Comparison of ENCODE assay signal across 19 cellular contexts in the genomic region with DNA sequence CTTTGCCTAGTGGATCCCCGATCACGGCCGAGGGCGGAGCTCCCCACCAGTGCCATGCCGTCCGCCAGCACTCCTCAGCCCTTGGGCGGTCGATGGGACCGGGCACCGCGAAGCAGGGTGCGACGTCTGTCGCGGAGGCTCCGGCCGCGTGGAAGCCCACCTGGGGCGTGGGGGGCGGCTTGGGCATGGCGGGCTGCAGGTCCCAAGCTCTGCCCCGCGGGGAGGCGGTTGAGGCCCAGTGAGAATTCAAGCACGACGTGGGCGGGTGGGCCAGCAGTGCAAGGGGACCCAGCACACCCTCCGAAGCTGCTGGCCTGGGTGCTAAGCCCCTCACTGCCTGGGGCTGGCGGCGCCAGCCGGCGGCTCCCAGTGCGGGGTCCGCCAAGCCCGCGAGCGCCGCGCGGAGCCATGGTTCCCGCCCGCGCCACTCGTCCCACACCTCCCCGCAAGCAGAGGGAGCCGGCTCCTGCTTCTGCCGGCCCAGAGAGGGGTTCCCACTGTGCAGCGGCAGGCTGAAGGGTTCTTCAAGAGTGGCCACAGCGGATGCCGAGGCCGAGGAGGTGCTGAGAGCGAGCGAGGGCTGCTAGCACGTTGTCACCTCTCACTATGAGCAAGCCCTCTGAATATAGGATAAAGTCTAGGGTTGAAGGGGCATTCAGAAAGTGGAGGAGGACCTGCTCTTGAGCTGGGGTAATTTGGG.
A peak's percentile ranks its signal among the peaks of the same experiment; 100 is the strongest.
DNase-seq lines count a peak whose midpoint lies in the region; ATAC-seq, FAIRE-seq and TF ChIP-seq lines count a peak whose summit lies in the region.
"Had no signal": no experiment of that assay in that cellular context is flagged by ENCODE, and none has a peak within 500 bp of the region (broad histone marks: within the 10 kb centered on the region; RNA-seq: fewer than 3 reads in every experiment).

No MANE protein-coding gene starts in this region.

- no peak overlapping the region for H3K4ac ChIP-seq in neuronal stem cell (ENCODE audit: low read length)

- intact Hi-C loops in kidney (cut with DNase I) (no loop called here), aorta (cut with DNase I) (no loop called here)

- H2BK5ac ChIP-seq in neuronal stem cell (ENCODE audit: low read length), result no peak overlapping the region

- no peak overlapping the region for H4K8ac ChIP-seq in neuronal stem cell (ENCODE audit: low read depth, low read length)

- no peak overlapping the region for H3K27ac ChIP-seq in kidney (ENCODE audit: low read depth in 2 of 2, low read length in 2 of 2)
- no peak overlapping the region for H3K27ac ChIP-seq in neuronal stem cell (replicated peaks; ENCODE audit: low read length)
- no peak overlapping the region for H3K27ac ChIP-seq in aorta (ENCODE audit: low read depth in 1 of 2, low read length in 2 of 2)
- H3K27ac ChIP-seq: 22Rv1; A549; BLaER1 treated with 17β-estradiol and CSF1 and Interleukin-3, amounts not matched to agents 10 nM and 100 nM; C4-2B had no signal

- H3K27me3 ChIP-seq in neuronal stem cell (ENCODE audit: control insufficient read depth in 3 of 3, insufficient read depth in 3 of 3, low read depth in 1 of 3, low read length in 3 of 3) (no peaks in the 10 kb centered on the region), aorta (ENCODE audit: control insufficient read depth in 1 of 2, insufficient read depth in 2 of 2, low read length in 1 of 2) (no peaks in the 10 kb centered on the region)
- H3K27me3 ChIP-seq: BLaER1 treated with 17β-estradiol and CSF1 and Interleukin-3, amounts not matched to agents 10 nM and 100 nM had no signal

- H2BK12ac ChIP-seq in neuronal stem cell (ENCODE audit: low read length), result no peak overlapping the region

- no peak for FAIRE-seq in kidney (lab: Jason Lieb, UNC)
- FAIRE-seq: A549, D721Med, G401.6, GM12891 had no signal

- peak overlapping the region; percentile 52 for H3K23ac ChIP-seq in neuronal stem cell (ENCODE audit: low read depth, low read length, poor library complexity)

- no peaks in the 10 kb centered on the region for H3K79me1 ChIP-seq in neuronal stem cell (ENCODE audit: low read depth, low read length)

- H3K9ac ChIP-seq in kidney (ENCODE audit: low read length in 2 of 2) (no peak overlapping the region), neuronal stem cell (ENCODE audit: low read depth, low read length, poor library complexity) (no peak overlapping the region)
- H3K9ac ChIP-seq: BLaER1 treated with 17β-estradiol and CSF1 and Interleukin-3, amounts not matched to agents 10 nM and 100 nM had no signal

- H3K4me2 ChIP-seq in neuronal stem cell (ENCODE audit: insufficient read depth, low read length, poor library complexity, severe bottlenecking), result no peak overlapping the region
- H3K4me2 ChIP-seq: A549; BLaER1 treated with 17β-estradiol and CSF1 and Interleukin-3, amounts not matched to agents 10 nM and 100 nM had no signal

- no peaks in the 10 kb centered on the region for H3K9me3 ChIP-seq in kidney (ENCODE audit: control insufficient read depth in 1 of 2, low read length in 2 of 2)
- peaks cover 0 to 3% of the 10 kb centered on the region in 2 donors for H3K9me3 ChIP-seq in neuronal stem cell (replicated peaks in 1 of 2; ENCODE audit: control insufficient read depth in 2 of 2, insufficient read depth in 1 of 2, low read depth in 1 of 2, low read length in 2 of 2)
- H3K9me3 ChIP-seq in aorta (ENCODE audit: control insufficient read depth, low read length), result no peaks in the 10 kb centered on the region
- H3K9me3 ChIP-seq: A549, Caco-2 had no signal

- no peak overlapping the region for H3K14ac ChIP-seq in neuronal stem cell (ENCODE audit: low read length)

- peak overlapping the region; percentile 56 for H2AK5ac ChIP-seq in neuronal stem cell (ENCODE audit: low read depth, low read length)

- no peak for ATAC-seq in aorta (ENCODE audit: low FRiP score)
- no peak for ATAC-seq in GM19023 (IDR thresholded peaks at IDR 0.05; ENCODE audit: unreplicated experiment)
- ATAC-seq in HG03521 (IDR thresholded peaks at IDR 0.05; ENCODE audit: unreplicated experiment), result no peak
- ATAC-seq: A549; CD8-positive, alpha-beta T cell had no signal

- no peaks in the 10 kb centered on the region for H3K4me1 ChIP-seq in kidney (ENCODE audit: control insufficient read depth in 1 of 2, insufficient read depth in 1 of 2, low read depth in 1 of 2, low read length in 2 of 2)
- H3K4me1 ChIP-seq in neuronal stem cell (ENCODE audit: control insufficient read depth in 2 of 2, insufficient read depth in 1 of 2, low read depth in 1 of 2, low read length in 2 of 2), result peaks cover 2 to 11% of the 10 kb centered on the region in 2 donors
- H3K4me1 ChIP-seq in aorta (ENCODE audit: control insufficient read depth in 1 of 2, insufficient read depth in 2 of 2, low read length in 2 of 2), result no peaks in the 10 kb centered on the region
- H3K4me1 ChIP-seq: A549; BLaER1 treated with 17β-estradiol and CSF1 and Interleukin-3, amounts not matched to agents 10 nM and 100 nM; Caco-2 had no signal

- no peak overlapping the region for H3K18ac ChIP-seq in neuronal stem cell (ENCODE audit: low read length)

- H3K4me3 ChIP-seq in kidney (ENCODE audit: low read length in 2 of 2), result no peak overlapping the region
- no peak overlapping the region for H3K4me3 ChIP-seq in neuronal stem cell (ENCODE audit: low read length in 2 of 2)
- no peak overlapping the region for H3K4me3 ChIP-seq in aorta (ENCODE audit: low read length in 2 of 2)
- H3K4me3 ChIP-seq: A549; BLaER1 treated with 17β-estradiol and CSF1 and Interleukin-3, amounts not matched to agents 10 nM and 100 nM had no signal

- H4K91ac ChIP-seq in neuronal stem cell (ENCODE audit: low read depth, low read length, poor library complexity), result no peak overlapping the region

- no peaks in the 10 kb centered on the region for H3K36me3 ChIP-seq in kidney (ENCODE audit: control insufficient read depth in 1 of 2, insufficient read depth in 2 of 2, low read length in 2 of 2)
- H3K36me3 ChIP-seq in neuronal stem cell (replicated peaks in 1 of 2; ENCODE audit: control insufficient read depth in 2 of 2, insufficient read depth in 2 of 2, low read length in 2 of 2), result no peaks in the 10 kb centered on the region
- no peaks in the 10 kb centered on the region for H3K36me3 ChIP-seq in aorta (ENCODE audit: control insufficient read depth in 1 of 2, insufficient read depth in 2 of 2, low read length in 1 of 2)
- H3K36me3 ChIP-seq: BLaER1 treated with 17β-estradiol and CSF1 and Interleukin-3, amounts not matched to agents 10 nM and 100 nM had no signal

- no peak overlapping the region for H2BK120ac ChIP-seq in neuronal stem cell (ENCODE audit: low read depth, low read length)

- peak overlapping the region; percentile 1 for H2BK15ac ChIP-seq in neuronal stem cell (ENCODE audit: low read length)

- H2AFZ ChIP-seq in neuronal stem cell (ENCODE audit: low read length), result no peak overlapping the region

- no peak for TF ChIP-seq CTCF in kidney (IDR thresholded peaks at IDR 0.05; ENCODE audit: borderline replicate concordance, extremely low read depth, insufficient read depth)

- DNase-seq in kidney (peak; percentile 65), neuronal stem cell (ENCODE audit: low spot score) (no peak), aorta (peak; percentile 28 to 61)
- DNase-seq: AML-193; Caco-2; Calu3; CD4-positive, alpha-beta T cell; CD8-positive, alpha-beta T cell; DMS79 treated with DMSO at 0.1 percent for 48 hours; GF-D8 had no signal

- WGBS in neuronal stem cell (ENCODE audit: extremely low coverage in 2 of 2, insufficient read length in 2 of 2, insufficient replicate concordance in 1 of 2), 2 donors, result no CpG with 5 or more reads among the region's 54 CpGs
- WGBS in aorta, 2 donors, result 93 to 95% methylated on average over 54 of the region's 54 CpGs
